In the genomic region with DNA sequence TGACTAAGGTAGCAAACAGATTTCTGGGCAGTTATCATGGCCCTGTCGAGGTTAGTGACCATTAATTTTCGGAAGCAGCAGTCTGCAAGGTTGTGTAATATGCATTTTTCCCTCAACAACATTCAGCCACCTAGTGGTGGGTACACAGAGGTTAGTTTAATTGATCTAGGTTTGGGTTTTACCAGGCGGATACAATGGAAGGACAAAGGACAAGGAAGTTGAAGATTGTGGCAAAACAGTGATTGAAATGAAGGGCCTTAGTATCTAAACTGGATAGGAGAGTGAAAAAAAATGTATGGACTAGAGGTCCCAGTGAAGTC, we compare ENCODE assay signal across 1 cellular context.
TF ChIP-seq lines count a peak whose summit lies in the region.

No MANE protein-coding gene starts in this region.

TF ChIP-seq in HepG2, 621 proteins besides CTCF, POLR2A, EP300 and RAD21 (continued from another document):
- TF ChIP-seq CAMTA2 (CRISPR knock-in tag; IDR thresholded peaks at IDR 0.05; ENCODE audit: borderline replicate concordance) = no peak
- TF ChIP-seq ZNF234 (CRISPR knock-in tag; conservative IDR thresholded peaks at IDR 0.05) = no peak
- no peak for TF ChIP-seq ZNF816 (CRISPR knock-in tag; IDR thresholded peaks at IDR 0.05; ENCODE audit: borderline replicate concordance)
- 0 out of 2 replicates have a peak, but pooled peaks have one; percentile 1 for TF ChIP-seq ZFY (CRISPR knock-in tag; IDR thresholded peaks at IDR 0.05)
- TF ChIP-seq PHF20 (CRISPR knock-in tag; IDR thresholded peaks at IDR 0.05) = no peak
- peak; percentile 41; the same call in 1 of the 2 replicates for TF ChIP-seq ATF1 (CRISPR knock-in tag; IDR thresholded peaks at IDR 0.05)
- no peak for TF ChIP-seq RFXAP (CRISPR knock-in tag; IDR thresholded peaks at IDR 0.05; ENCODE audit: borderline replicate concordance)
- peak; percentile 36 for TF ChIP-seq XRCC5 (optimal IDR thresholded peaks at IDR 0.05; ENCODE audit: low read length)
- TF ChIP-seq TEAD3 (CRISPR knock-in tag; optimal IDR thresholded peaks at IDR 0.05; ENCODE audit: borderline replicate concordance) = peak; percentile 87
- no peak for TF ChIP-seq STAT5B (CRISPR knock-in tag; IDR thresholded peaks at IDR 0.05)
- TF ChIP-seq ZNF543 (CRISPR knock-in tag; IDR thresholded peaks at IDR 0.05) = no peak
- no peak for TF ChIP-seq ZNF724P (CRISPR knock-in tag; IDR thresholded peaks at IDR 0.05; ENCODE audit: borderline replicate concordance)
- TF ChIP-seq MED8 (CRISPR knock-in tag; IDR thresholded peaks at IDR 0.05; ENCODE audit: insufficient replicate concordance) = no peak
- peak; percentile 53; the same call in 1 of the 2 replicates for TF ChIP-seq LCORL (IDR thresholded peaks at IDR 0.05)
- TF ChIP-seq LCORL (CRISPR knock-in tag; IDR thresholded peaks at IDR 0.05) = peak; percentile 60; the same call in 1 of the 2 replicates
- TF ChIP-seq SALL1 (CRISPR knock-in tag; IDR thresholded peaks at IDR 0.05) = no peak; the same call in 1 of the 2 replicates
- TF ChIP-seq ZSCAN12 (CRISPR knock-in tag; IDR thresholded peaks at IDR 0.05) = no peak
- TF ChIP-seq ZNF83 (CRISPR knock-in tag; IDR thresholded peaks at IDR 0.05; ENCODE audit: borderline replicate concordance) = no peak
- TF ChIP-seq, protein P1, sequence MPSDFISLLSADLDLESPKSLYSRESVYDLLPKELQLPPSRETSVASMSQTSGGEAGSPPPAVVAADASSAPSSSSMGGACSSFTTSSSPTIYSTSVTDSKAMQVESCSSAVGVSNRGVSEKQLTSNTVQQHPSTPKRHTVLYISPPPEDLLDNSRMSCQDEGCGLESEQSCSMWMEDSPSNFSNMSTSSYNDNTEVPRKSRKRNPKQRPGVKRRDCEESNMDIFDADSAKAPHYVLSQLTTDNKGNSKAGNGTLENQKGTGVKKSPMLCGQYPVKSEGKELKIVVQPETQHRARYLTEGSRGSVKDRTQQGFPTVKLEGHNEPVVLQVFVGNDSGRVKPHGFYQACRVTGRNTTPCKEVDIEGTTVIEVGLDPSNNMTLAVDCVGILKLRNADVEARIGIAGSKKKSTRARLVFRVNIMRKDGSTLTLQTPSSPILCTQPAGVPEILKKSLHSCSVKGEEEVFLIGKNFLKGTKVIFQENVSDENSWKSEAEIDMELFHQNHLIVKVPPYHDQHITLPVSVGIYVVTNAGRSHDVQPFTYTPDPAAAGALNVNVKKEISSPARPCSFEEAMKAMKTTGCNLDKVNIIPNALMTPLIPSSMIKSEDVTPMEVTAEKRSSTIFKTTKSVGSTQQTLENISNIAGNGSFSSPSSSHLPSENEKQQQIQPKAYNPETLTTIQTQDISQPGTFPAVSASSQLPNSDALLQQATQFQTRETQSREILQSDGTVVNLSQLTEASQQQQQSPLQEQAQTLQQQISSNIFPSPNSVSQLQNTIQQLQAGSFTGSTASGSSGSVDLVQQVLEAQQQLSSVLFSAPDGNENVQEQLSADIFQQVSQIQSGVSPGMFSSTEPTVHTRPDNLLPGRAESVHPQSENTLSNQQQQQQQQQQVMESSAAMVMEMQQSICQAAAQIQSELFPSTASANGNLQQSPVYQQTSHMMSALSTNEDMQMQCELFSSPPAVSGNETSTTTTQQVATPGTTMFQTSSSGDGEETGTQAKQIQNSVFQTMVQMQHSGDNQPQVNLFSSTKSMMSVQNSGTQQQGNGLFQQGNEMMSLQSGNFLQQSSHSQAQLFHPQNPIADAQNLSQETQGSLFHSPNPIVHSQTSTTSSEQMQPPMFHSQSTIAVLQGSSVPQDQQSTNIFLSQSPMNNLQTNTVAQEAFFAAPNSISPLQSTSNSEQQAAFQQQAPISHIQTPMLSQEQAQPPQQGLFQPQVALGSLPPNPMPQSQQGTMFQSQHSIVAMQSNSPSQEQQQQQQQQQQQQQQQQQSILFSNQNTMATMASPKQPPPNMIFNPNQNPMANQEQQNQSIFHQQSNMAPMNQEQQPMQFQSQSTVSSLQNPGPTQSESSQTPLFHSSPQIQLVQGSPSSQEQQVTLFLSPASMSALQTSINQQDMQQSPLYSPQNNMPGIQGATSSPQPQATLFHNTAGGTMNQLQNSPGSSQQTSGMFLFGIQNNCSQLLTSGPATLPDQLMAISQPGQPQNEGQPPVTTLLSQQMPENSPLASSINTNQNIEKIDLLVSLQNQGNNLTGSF (CRISPR knock-in tag; IDR thresholded peaks at IDR 0.05) = no peak
- TF ChIP-seq IRF2 (CRISPR knock-in tag; IDR thresholded peaks at IDR 0.05) = 0 out of 2 replicates have a peak, but pooled peaks have one; percentile 20
- TF ChIP-seq ZNF614 (CRISPR knock-in tag; IDR thresholded peaks at IDR 0.05; ENCODE audit: borderline replicate concordance) = peak; percentile 37; the same call in 1 of the 2 replicates
- TF ChIP-seq ZSCAN21 (CRISPR knock-in tag; IDR thresholded peaks at IDR 0.05; ENCODE audit: borderline replicate concordance) = no peak
- no peak for TF ChIP-seq RFXANK (CRISPR knock-in tag; IDR thresholded peaks at IDR 0.05)
- TF ChIP-seq CBX1 (IDR thresholded peaks at IDR 0.05; ENCODE audit: low read depth) = no peak
- TF ChIP-seq ETV6 (CRISPR knock-in tag; conservative IDR thresholded peaks at IDR 0.05) = no peak
- no peak for TF ChIP-seq MED1 (CRISPR knock-in tag; IDR thresholded peaks at IDR 0.05)
- no peak for TF ChIP-seq ZNF782 (CRISPR knock-in tag; IDR thresholded peaks at IDR 0.05; ENCODE audit: borderline replicate concordance)
- no peak for TF ChIP-seq TAF15 (IDR thresholded peaks at IDR 0.05; ENCODE audit: low read depth, low read length, poor library complexity, severe bottlenecking)
